1 cellular context compared by ENCODE assay signal in genomic region chr18:36377626-36378025, GRCh38.
TF ChIP-seq lines count a peak whose summit lies in the region.

No MANE protein-coding gene starts in this region.

TF ChIP-seq in SK-N-SH, 30 proteins besides CTCF, POLR2A, EP300 and RAD21 (continued from another document):
- TF ChIP-seq USF2 (IDR thresholded peaks at IDR 0.05; ENCODE audit: borderline replicate concordance, low read depth, low read length) (no peak), YY1 (IDR thresholded peaks at IDR 0.05; ENCODE audit: low read depth) (no peak), TAF1 (IDR thresholded peaks at IDR 0.05; ENCODE audit: borderline replicate concordance, low read depth, low read length) (no peak), SIN3A (IDR thresholded peaks at IDR 0.05; ENCODE audit: borderline replicate concordance, low read depth, low read length) (no peak), FOXJ3 (CRISPR knock-in tag; IDR thresholded peaks at IDR 0.05) (no peak), MXI1 (IDR thresholded peaks at IDR 0.05; ENCODE audit: low read depth, low read length) (no peak), NFIC (IDR thresholded peaks at IDR 0.05; ENCODE audit: borderline replicate concordance) (no peak), FOSL2 (IDR thresholded peaks at IDR 0.05; ENCODE audit: borderline replicate concordance, low read depth) (no peak)
